Comparison of ENCODE assay signal across 14 cellular contexts in genomic region chr4:78650106-78651021, GRCh38.
DNase-seq lines count a peak whose midpoint lies in the region; ATAC-seq and TF ChIP-seq lines count a peak whose summit lies in the region.
"Had no signal": no experiment of that assay in that cellular context is flagged by ENCODE, and none has a peak within 500 bp of the region (broad histone marks: within the 10 kb centered on the region; RNA-seq: fewer than 3 reads in every experiment).

No MANE protein-coding gene starts in this region.

- no peak for ATAC-seq in HG03460 (IDR thresholded peaks at IDR 0.05; ENCODE audit: unreplicated experiment)
- ATAC-seq: activated T-helper 17 cell treated with anti-CD3 and anti-CD28 coated beads, Interleukin-2, amount 50 U/mL, for 72 hours had no signal

- H3K36me3 Mint-ChIP-seq in nephron (ENCODE audit: low read depth): no peaks in the 10 kb centered on the region

- no peak overlapping the region for H3K4me3 Mint-ChIP-seq in nephron
- H3K4me3 Mint-ChIP-seq: activated T-helper 17 cell treated with anti-CD3 and anti-CD28 coated beads, Interleukin-2, amount 50 U/mL, for 72 hours; H9 had no signal

- no peak for TF ChIP-seq CTCF in nephron (IDR thresholded peaks at IDR 0.05; ENCODE audit: unreplicated experiment in 3 of 3)

- peak overlapping the region in 2 of 3 experiments; percentile 2 to 9 for H3K27ac Mint-ChIP-seq in nephron
- H3K27ac Mint-ChIP-seq: activated T-helper 17 cell treated with anti-CD3 and anti-CD28 coated beads, Interleukin-2, amount 50 U/mL, for 72 hours; H9 had no signal

- DNase-seq in GF-D8 (lab: John Stamatoyannopoulos, UW) (peak; percentile 42), OCI-M1 (lab: John Stamatoyannopoulos, UW) (peak; percentile 87), epidermal melanocyte (ENCODE audit: insufficient read length, low spot score) (peak; percentile 28), CD1c-positive myeloid dendritic cell (ENCODE audit: extremely low spot score) (no peak), occipital lobe (lab: John Stamatoyannopoulos, UW) (no peak)
- DNase-seq in activated CD4-positive, CD25-positive, alpha-beta regulatory T cell (lab: John Stamatoyannopoulos, UW): no peak
- DNase-seq: DMS153; H9; NCI-H510A treated with DMSO at 0.1 percent for 48 hours; small intestine; stimulated activated naive CD4-positive, alpha-beta T cell treated with Interleukin-2 at 50 U/mL for 16 hours had no signal

- no peaks in the 10 kb centered on the region for H3K9me3 Mint-ChIP-seq in nephron
- H3K9me3 Mint-ChIP-seq: activated T-helper 17 cell treated with anti-CD3 and anti-CD28 coated beads, Interleukin-2, amount 50 U/mL, for 72 hours; H9 had no signal

- H3K4me1 Mint-ChIP-seq in nephron: peaks cover 30% of the 10 kb centered on the region
- H3K4me1 Mint-ChIP-seq: activated T-helper 17 cell treated with anti-CD3 and anti-CD28 coated beads, Interleukin-2, amount 50 U/mL, for 72 hours had no signal

- no peaks in the 10 kb centered on the region for H3K27me3 Mint-ChIP-seq in nephron (ENCODE audit: low read depth)

Comparison
In these comparisons a context has a peak if more than half of its experiments do, and no peak if none do; other contexts are left out.
1. DNase-seq: peak in GF-D8 (single experiment), OCI-M1 (single experiment) and epidermal melanocyte (single experiment); none in CD1c-positive myeloid dendritic cell (single experiment), activated CD4-positive, CD25-positive, alpha-beta regulatory T cell (0 of 4) and occipital lobe (single experiment).